Comparison of ENCODE assay signal across 8 cellular contexts in the genomic region with DNA sequence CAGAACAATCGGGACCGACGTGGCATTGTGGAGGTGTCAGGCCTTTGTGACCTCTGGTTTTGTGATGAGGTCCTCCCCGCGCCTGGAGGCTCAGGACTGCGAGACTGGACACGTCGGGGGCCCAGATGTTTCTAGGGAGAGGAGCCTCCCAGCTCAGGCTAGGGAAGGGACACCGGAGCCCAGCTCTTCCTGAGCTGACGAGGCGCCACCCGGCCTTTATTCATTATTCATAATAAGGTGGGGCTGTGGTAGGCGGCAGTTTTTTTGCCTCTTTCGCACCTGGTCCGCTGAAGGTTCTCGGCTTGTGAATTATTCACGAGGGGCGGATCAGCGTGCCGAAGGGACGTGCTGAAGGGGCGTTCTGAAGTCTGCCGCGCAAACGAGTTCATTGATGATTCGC. TPM values are rescaled to one million over a fixed set of nuclear protein-coding genes. Genes with fewer than 3 reads are reported as not detected.
DNase-seq lines count a peak whose midpoint lies in the region; ATAC-seq and TF ChIP-seq lines count a peak whose summit lies in the region.

No MANE protein-coding gene starts in this region.

- peaks cover 3% of the 10 kb centered on the region for H3K4me1 ChIP-seq in foreskin keratinocyte

- peaks cover 58% of the 10 kb centered on the region for H3K4me1 Mint-ChIP-seq in activated T-cell treated with anti-CD3 and anti-CD28 coated beads, Interleukin-2, amount 50 U/mL, for 24 hours (ENCODE audit: low read depth)

- in situ Hi-C loops in GM18951 (cut with MboI; ENCODE audit: low sequenced_read_pairs, unreplicated experiment), result loop anchor here (25.0 kb wide), 1 partner anchor 321 kb away; no protein-coding TSS in a partner anchor

- DNase-seq in NCI-H82 (lab: John Stamatoyannopoulos, UW) (peak; percentile 62), foreskin keratinocyte (peak in 1 of 2 donors; percentile 68), skeletal muscle cell (ENCODE audit: low read depth) (no peak), SKM-1 (lab: John Stamatoyannopoulos, UW; ENCODE audit: unreplicated experiment) (no peak), NOMO-1 treated with DMSO at 0.1 percent for 48 hours (lab: John Stamatoyannopoulos, UW; ENCODE audit: unreplicated experiment) (no peak)
- DNase-seq in activated T-cell treated with anti-CD3 and anti-CD28 coated beads, Interleukin-2, amount 50 U/mL, for 24 hours, result peak; percentile 61

- ATAC-seq in foreskin keratinocyte (peak; percentile 59), HG03108 (IDR thresholded peaks at IDR 0.05; ENCODE audit: unreplicated experiment) (no peak)

- H3K27me3 Mint-ChIP-seq in activated T-cell treated with anti-CD3 and anti-CD28 coated beads, Interleukin-2, amount 50 U/mL, for 24 hours, result peaks cover 10% of the 10 kb centered on the region

- H3K36me3 Mint-ChIP-seq in activated T-cell treated with anti-CD3 and anti-CD28 coated beads, Interleukin-2, amount 50 U/mL, for 24 hours (ENCODE audit: low read depth), result peaks cover 71% of the 10 kb centered on the region

- no peaks in the 10 kb centered on the region for H3K9me3 Mint-ChIP-seq in activated T-cell treated with anti-CD3 and anti-CD28 coated beads, Interleukin-2, amount 50 U/mL, for 24 hours

- peak; percentile 44 for TF ChIP-seq POLR2A in GM18951 (IDR thresholded peaks at IDR 0.05; ENCODE audit: extremely low read depth, insufficient read depth, insufficient read length)

- no peak for TF ChIP-seq CTCF in foreskin keratinocyte (conservative IDR thresholded peaks at IDR 0.05)

- H3K4me3 ChIP-seq in skeletal muscle cell (ENCODE audit: low read depth, low read length), result peak overlapping the region; percentile 65

- no peaks in the 10 kb centered on the region for H3K27me3 ChIP-seq in foreskin keratinocyte

- H3K27ac ChIP-seq in foreskin keratinocyte, result peak overlapping the region; percentile 73

- H3K4me3 Mint-ChIP-seq in activated T-cell treated with anti-CD3 and anti-CD28 coated beads, Interleukin-2, amount 50 U/mL, for 24 hours, result peak overlapping the region; percentile 88

- peak overlapping the region; percentile 95 for H3K27ac Mint-ChIP-seq in activated T-cell treated with anti-CD3 and anti-CD28 coated beads, Interleukin-2, amount 50 U/mL, for 24 hours

RNA-seq across cellular contexts. Expression of a gene that starts 2.3 kb away (rescaled TPM):
- total RNA-seq in foreskin keratinocyte, result 178 and 181 TPM in 2 replicates
- 161 and 163 TPM in 2 replicates for polyA plus RNA-seq in foreskin keratinocyte

RNA-seq across cellular contexts. Expression of a gene that starts 27.1 kb away (rescaled TPM):
- 84.1 and 94.2 TPM in 2 replicates for total RNA-seq in foreskin keratinocyte
- 79.6 and 90.8 TPM in 2 replicates for polyA plus RNA-seq in foreskin keratinocyte

RNA-seq across cellular contexts. Expression of a gene that starts 41.5 kb away (rescaled TPM):
- total RNA-seq in foreskin keratinocyte, result 14.1 and 15.6 TPM in 2 replicates
- polyA plus RNA-seq in foreskin keratinocyte, result 10.5 and 12.0 TPM in 2 replicates

RNA-seq across cellular contexts. Expression of a gene that starts 46.3 kb away (rescaled TPM):
- 47.4 and 51.4 TPM in 2 replicates for total RNA-seq in foreskin keratinocyte
- polyA plus RNA-seq in foreskin keratinocyte, result 31.8 and 34.3 TPM in 2 replicates

RNA-seq across cellular contexts. Expression of a gene that starts 46.8 kb away (rescaled TPM):
- 84.7 and 94.3 TPM in 2 replicates for total RNA-seq in foreskin keratinocyte
- polyA plus RNA-seq in foreskin keratinocyte, result 124 and 134 TPM in 2 replicates

Comparison
In these comparisons a context has a peak if more than half of its experiments do, and no peak if none do; other contexts are left out.
1. DNase-seq: peak in NCI-H82 (single experiment) and activated T-cell treated with anti-CD3 and anti-CD28 coated beads, Interleukin-2, amount 50 U/mL, for 24 hours (single experiment); none in skeletal muscle cell (single experiment), SKM-1 (single experiment) and NOMO-1 treated with DMSO at 0.1 percent for 48 hours (single experiment).